In genomic region chr2:240232961-240233890, GRCh38 we compare ENCODE assay signal across 9 cellular contexts.
DNase-seq lines count a peak whose midpoint lies in the region; ATAC-seq and TF ChIP-seq lines count a peak whose summit lies in the region.
"Had no signal": no experiment of that assay in that cellular context is flagged by ENCODE, and none has a peak within 500 bp of the region (broad histone marks: within the 10 kb centered on the region; RNA-seq: fewer than 3 reads in every experiment).

No MANE protein-coding gene starts in this region.

- H3K79me2 ChIP-seq in osteoblast (ENCODE audit: insufficient read depth, low read length), result no peaks in the 10 kb centered on the region

- H3K9ac ChIP-seq in SK-N-MC (ENCODE audit: insufficient read length), result no peak overlapping the region

- H3K27me3 ChIP-seq in CD4-positive, alpha-beta T cell (ENCODE audit: control insufficient read depth, insufficient read depth, low read length), result no peaks in the 10 kb centered on the region
- no peaks in the 10 kb centered on the region for H3K27me3 ChIP-seq in osteoblast (ENCODE audit: insufficient read depth, low read length)

- no peaks in the 10 kb centered on the region for H3K9me3 Mint-ChIP-seq in CD4-positive, alpha-beta T cell
- peaks cover 9% of the 10 kb centered on the region for H3K9me3 Mint-ChIP-seq in activated naive CD4-positive, alpha-beta T cell treated with anti-CD3 and anti-CD28 coated beads, Interleukin-2, amount 10 ng/mL, durations not matched to agents 7 days and 5 days
- H3K9me3 Mint-ChIP-seq in glutamatergic neuron (ENCODE audit: unreplicated experiment), result peaks cover 34% of the 10 kb centered on the region

- peaks cover 8% of the 10 kb centered on the region for H3K4me1 ChIP-seq in osteoblast (ENCODE audit: insufficient read depth, low read length)

- no peak overlapping the region for H3K27ac Mint-ChIP-seq in CD4-positive, alpha-beta T cell
- no peak overlapping the region for H3K27ac Mint-ChIP-seq in activated naive CD4-positive, alpha-beta T cell treated with anti-CD3 and anti-CD28 coated beads, Interleukin-2, amount 10 ng/mL, durations not matched to agents 7 days and 5 days
- H3K27ac Mint-ChIP-seq in glutamatergic neuron (ENCODE audit: unreplicated experiment), result no peak overlapping the region
- H3K27ac Mint-ChIP-seq: IgD-negative memory B cell had no signal

- intact Hi-C loops in CD4-positive, alpha-beta T cell (cut with DNase I, micrococcal nuclease), result loop anchor here (1.0 kb wide), 1 partner anchor 205 kb away; no protein-coding TSS in a partner anchor

- peak; percentile 52 to 78 (median 64) for DNase-seq in CD4-positive, alpha-beta T cell
- peak; percentile 84 for DNase-seq in HuH-7.5 (ENCODE audit: low spot score)
- no peak for DNase-seq in SK-N-MC (ENCODE audit: low read depth, low spot score)
- peak; percentile 78 for DNase-seq in activated naive CD4-positive, alpha-beta T cell treated with anti-CD3 and anti-CD28 coated beads, Interleukin-2, amount 10 ng/mL, durations not matched to agents 7 days and 5 days
- peak; percentile 91 for DNase-seq in glutamatergic neuron
- DNase-seq in osteoblast (ENCODE audit: insufficient read length, low spot score, missing footprints), result peak; percentile 99

- TF ChIP-seq CTCF in CD4-positive, alpha-beta T cell (IDR thresholded peaks at IDR 0.05), result peak; percentile 75
- TF ChIP-seq CTCF in glutamatergic neuron (IDR thresholded peaks at IDR 0.05; ENCODE audit: partially characterized antibody, unreplicated experiment) (peak; percentile 94), osteoblast (IDR thresholded peaks at IDR 0.05; ENCODE audit: extremely low read depth, low read depth, low read length) (peak; percentile 75)

- H3K4me3 ChIP-seq in SK-N-MC (peak overlapping the region; percentile 49), osteoblast (ENCODE audit: insufficient read depth, low read length) (peak overlapping the region; percentile 61)

- peak; percentile 71 for ATAC-seq in CD4-positive, alpha-beta T cell (ENCODE audit: poor library complexity)
- ATAC-seq in HG02870 (IDR thresholded peaks at IDR 0.05; ENCODE audit: unreplicated experiment), result no peak

- H3K27me3 Mint-ChIP-seq in CD4-positive, alpha-beta T cell, result peaks cover 16% of the 10 kb centered on the region
- H3K27me3 Mint-ChIP-seq in activated naive CD4-positive, alpha-beta T cell treated with anti-CD3 and anti-CD28 coated beads, Interleukin-2, amount 10 ng/mL, durations not matched to agents 7 days and 5 days, result peaks cover 25% of the 10 kb centered on the region
- H3K27me3 Mint-ChIP-seq in glutamatergic neuron (ENCODE audit: unreplicated experiment), result peaks cover 16% of the 10 kb centered on the region

- no peak overlapping the region for H3K4me3 Mint-ChIP-seq in CD4-positive, alpha-beta T cell
- H3K4me3 Mint-ChIP-seq in activated naive CD4-positive, alpha-beta T cell treated with anti-CD3 and anti-CD28 coated beads, Interleukin-2, amount 10 ng/mL, durations not matched to agents 7 days and 5 days, result no peak overlapping the region
- no peak overlapping the region for H3K4me3 Mint-ChIP-seq in glutamatergic neuron (ENCODE audit: unreplicated experiment)

- POLR2A ChIA-PET in CD4-positive, alpha-beta T cell (lab: Charles Lee), result interaction anchor here (0.6 kb wide), 1 partner anchor 12 kb away, joined by 5 read pairs; no protein-coding TSS in a partner anchor

- no peaks in the 10 kb centered on the region for H3K36me3 Mint-ChIP-seq in CD4-positive, alpha-beta T cell (ENCODE audit: low read depth)
- peaks cover 3% of the 10 kb centered on the region for H3K36me3 Mint-ChIP-seq in activated naive CD4-positive, alpha-beta T cell treated with anti-CD3 and anti-CD28 coated beads, Interleukin-2, amount 10 ng/mL, durations not matched to agents 7 days and 5 days
- H3K36me3 Mint-ChIP-seq in glutamatergic neuron (ENCODE audit: unreplicated experiment), result peaks cover 21% of the 10 kb centered on the region

- no peaks in the 10 kb centered on the region for H3K4me1 Mint-ChIP-seq in CD4-positive, alpha-beta T cell (ENCODE audit: low read depth)
- peaks cover 2% of the 10 kb centered on the region for H3K4me1 Mint-ChIP-seq in activated naive CD4-positive, alpha-beta T cell treated with anti-CD3 and anti-CD28 coated beads, Interleukin-2, amount 10 ng/mL, durations not matched to agents 7 days and 5 days
- peaks cover 33% of the 10 kb centered on the region for H3K4me1 Mint-ChIP-seq in glutamatergic neuron (ENCODE audit: low read depth, unreplicated experiment)

- no peaks in the 10 kb centered on the region for H4K20me1 ChIP-seq in osteoblast (ENCODE audit: insufficient read depth, low read length)

- H3K4me2 ChIP-seq in osteoblast (ENCODE audit: insufficient read depth, low read length), result peak overlapping the region; percentile 77

- H3K36me3 ChIP-seq in SK-N-MC (ENCODE audit: insufficient read depth, low read length), result no peaks in the 10 kb centered on the region
- H3K36me3 ChIP-seq in osteoblast (ENCODE audit: insufficient read depth, low read length), result no peaks in the 10 kb centered on the region

- no peak overlapping the region for H2AFZ ChIP-seq in osteoblast (ENCODE audit: low read length)

- H3K9me3 ChIP-seq in CD4-positive, alpha-beta T cell (ENCODE audit: control insufficient read depth, low read length), result peaks cover 9% of the 10 kb centered on the region
- H3K9me3 ChIP-seq in SK-N-MC (ENCODE audit: low read depth, low read length) (no peaks in the 10 kb centered on the region), osteoblast (ENCODE audit: low read depth, low read length) (peaks cover 4% of the 10 kb centered on the region)

- CTCF ChIA-PET in CD4-positive, alpha-beta T cell (lab: Charles Lee), result interaction anchor here (0.8 to 1.2 kb wide), 3 partner anchors 10 to 205 kb away, joined by 3 to 5 read pairs (median 4); no protein-coding TSS in a partner anchor
- CTCF ChIA-PET in activated naive CD4-positive, alpha-beta T cell treated with anti-CD3 and anti-CD28 coated beads, Interleukin-2, amount 10 ng/mL, durations not matched to agents 7 days and 5 days (lab: Charles Lee), result interaction anchor here (0.8 to 2.6 kb wide), 6 partner anchors 11 to 263 kb away, joined by 3 to 9 read pairs (median 4); no protein-coding TSS in a partner anchor

- no peak overlapping the region for H3K27ac ChIP-seq in CD4-positive, alpha-beta T cell (ENCODE audit: low read depth, low read length)
- H3K27ac ChIP-seq in SK-N-MC (no peak overlapping the region), osteoblast (ENCODE audit: low read depth, low read length) (no peak overlapping the region), temporal lobe (ENCODE audit: low read depth, low read length) (peak overlapping the region; percentile 45)
